Comparison of ENCODE assay signal across 8 cellular contexts in the genomic region with DNA sequence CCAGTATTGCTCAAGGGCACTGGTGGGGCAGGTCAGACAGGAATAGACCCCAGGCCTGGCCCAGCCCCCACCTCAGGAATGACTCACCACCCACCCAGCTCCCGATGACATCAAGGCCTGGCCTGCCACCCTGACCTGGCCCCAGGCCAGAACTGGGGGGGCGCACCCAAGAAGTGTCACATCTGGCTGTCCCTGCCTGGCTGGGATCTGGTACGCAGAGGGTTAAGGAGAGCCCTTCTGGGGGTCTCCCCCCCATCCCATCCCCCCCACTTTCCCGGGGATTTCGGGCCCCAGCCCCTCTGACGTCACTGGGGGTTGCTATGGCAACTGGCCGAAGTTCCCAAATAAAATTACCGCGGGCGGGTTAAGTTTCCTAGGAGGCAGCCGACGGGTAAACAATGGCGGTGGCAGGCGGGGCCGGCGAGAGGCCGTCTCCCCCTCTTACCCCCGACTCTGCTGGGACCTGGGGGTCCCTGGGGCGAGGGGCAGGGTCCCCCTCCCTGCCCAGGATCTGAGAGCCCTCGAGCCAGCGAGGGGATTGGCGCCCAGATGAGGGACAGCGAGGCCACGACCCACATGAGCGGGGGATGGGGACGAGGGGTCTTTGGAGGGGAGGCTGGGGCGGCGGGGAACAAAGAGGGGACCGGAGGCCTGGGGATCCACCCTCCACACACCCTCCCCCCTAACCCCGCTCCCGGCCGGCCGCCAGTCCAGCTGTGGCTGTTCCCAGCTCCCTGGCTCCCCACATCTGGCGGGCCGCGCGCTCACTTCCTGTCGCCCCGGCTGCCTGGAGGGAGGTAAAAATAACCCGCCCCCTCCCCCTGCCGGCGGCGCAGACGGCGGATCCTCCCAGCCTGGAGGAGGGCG. TPM values are rescaled to one million over a fixed set of nuclear protein-coding genes. Genes with fewer than 3 reads are reported as not detected.
DNase-seq lines count a peak whose midpoint lies in the region; ATAC-seq and TF ChIP-seq lines count a peak whose summit lies in the region.

No MANE protein-coding gene starts in this region.

- H3K27ac ChIP-seq in mesodermal cell (ENCODE audit: low read depth, low read length, severe bottlenecking), result peak overlapping the region; percentile 100

- H3K4me1 ChIP-seq in endocrine pancreas (ENCODE audit: control insufficient read depth, insufficient read depth, low read length) (peaks cover 4% of the 10 kb centered on the region), mesodermal cell (ENCODE audit: control insufficient read depth, insufficient read depth, low read length, poor library complexity, severe bottlenecking) (peaks cover 40% of the 10 kb centered on the region)

- H3K27me3 ChIP-seq in endocrine pancreas (ENCODE audit: control insufficient read depth, insufficient read depth, low read length), result no peaks in the 10 kb centered on the region

- DNase-seq in AML-193 (lab: John Stamatoyannopoulos, UW), result peak; percentile 49 to 67
- DNase-seq in NK-92 (lab: John Stamatoyannopoulos, UW; ENCODE audit: unreplicated experiment), result peak; percentile 69
- DNase-seq in activated CD8-positive, alpha-beta memory T cell treated with anti-CD3 and anti-CD28 coated beads for 48 hours (ENCODE audit: low read depth in 2 of 3, low spot score in 2 of 3), result peak; percentile 87 to 93 (median 87)
- DNase-seq in stimulated activated CD8-positive, alpha-beta memory T cell treated with anti-CD3 and anti-CD28 coated beads, Interleukin-15, amount 100 ng/mL, for 24 hours (ENCODE audit: low read depth), result peak; percentile 71

- H3K36me3 ChIP-seq in endocrine pancreas (ENCODE audit: control insufficient read depth, insufficient read depth, low read length) (no peaks in the 10 kb centered on the region), mesodermal cell (ENCODE audit: control insufficient read depth, insufficient read depth, low read length) (no peaks in the 10 kb centered on the region)

- ATAC-seq in HG03469 (IDR thresholded peaks at IDR 0.05; ENCODE audit: unreplicated experiment), result peak; percentile 13

- H3K9ac ChIP-seq in endocrine pancreas (ENCODE audit: control insufficient read depth, insufficient read depth, low read length), result peak overlapping the region; percentile 70

- H3K9me3 ChIP-seq in endocrine pancreas (ENCODE audit: control insufficient read depth, low read length) (no peaks in the 10 kb centered on the region), mesodermal cell (ENCODE audit: control insufficient read depth, low read length) (no peaks in the 10 kb centered on the region)

- no peak overlapping the region for H3K4me3 ChIP-seq in endocrine pancreas (ENCODE audit: control insufficient read depth, insufficient read depth, low read length)
- H3K4me3 ChIP-seq in mesodermal cell (ENCODE audit: extremely low read depth, insufficient read depth, low read length, poor library complexity, severe bottlenecking), result peak overlapping the region; percentile 37

- TF ChIP-seq POLR2A in GM19193 (IDR thresholded peaks at IDR 0.05; ENCODE audit: extremely low read depth, insufficient read depth, insufficient read length), result peak; percentile 51

- WGBS in mesodermal cell (ENCODE audit: insufficient coverage in 2 of 2), 2 experiments, result 0% methylated on average over 17 to 21 of the region's 46 CpGs

RNA-seq across cellular contexts. Expression of a gene that starts 29.7 kb away (rescaled TPM):
- 3.8 TPM for polyA plus RNA-seq in mesodermal cell (2013, experiment 1 of 2)
- polyA plus RNA-seq in mesodermal cell (2013, experiment 2 of 2), result 2.2 TPM

RNA-seq across cellular contexts. Expression of a gene that starts 52.0 kb away (rescaled TPM):
- polyA plus RNA-seq in mesodermal cell (2013, experiment 1 of 2), result 25.4 TPM
- polyA plus RNA-seq in mesodermal cell (2013, experiment 2 of 2), result 17.4 TPM

RNA-seq across cellular contexts. Expression of a gene that starts 58.7 kb away (rescaled TPM):
- 1.9 TPM for polyA plus RNA-seq in mesodermal cell (2013, experiment 1 of 2)
- polyA plus RNA-seq in mesodermal cell (2013, experiment 2 of 2), result 1.7 TPM

RNA-seq across cellular contexts. Expression of a gene that starts 58.7 kb away (rescaled TPM):
- polyA plus RNA-seq in mesodermal cell (2013, experiment 1 of 2), result 23.7 TPM
- 18.6 TPM for polyA plus RNA-seq in mesodermal cell (2013, experiment 2 of 2)
